In the genomic region with DNA sequence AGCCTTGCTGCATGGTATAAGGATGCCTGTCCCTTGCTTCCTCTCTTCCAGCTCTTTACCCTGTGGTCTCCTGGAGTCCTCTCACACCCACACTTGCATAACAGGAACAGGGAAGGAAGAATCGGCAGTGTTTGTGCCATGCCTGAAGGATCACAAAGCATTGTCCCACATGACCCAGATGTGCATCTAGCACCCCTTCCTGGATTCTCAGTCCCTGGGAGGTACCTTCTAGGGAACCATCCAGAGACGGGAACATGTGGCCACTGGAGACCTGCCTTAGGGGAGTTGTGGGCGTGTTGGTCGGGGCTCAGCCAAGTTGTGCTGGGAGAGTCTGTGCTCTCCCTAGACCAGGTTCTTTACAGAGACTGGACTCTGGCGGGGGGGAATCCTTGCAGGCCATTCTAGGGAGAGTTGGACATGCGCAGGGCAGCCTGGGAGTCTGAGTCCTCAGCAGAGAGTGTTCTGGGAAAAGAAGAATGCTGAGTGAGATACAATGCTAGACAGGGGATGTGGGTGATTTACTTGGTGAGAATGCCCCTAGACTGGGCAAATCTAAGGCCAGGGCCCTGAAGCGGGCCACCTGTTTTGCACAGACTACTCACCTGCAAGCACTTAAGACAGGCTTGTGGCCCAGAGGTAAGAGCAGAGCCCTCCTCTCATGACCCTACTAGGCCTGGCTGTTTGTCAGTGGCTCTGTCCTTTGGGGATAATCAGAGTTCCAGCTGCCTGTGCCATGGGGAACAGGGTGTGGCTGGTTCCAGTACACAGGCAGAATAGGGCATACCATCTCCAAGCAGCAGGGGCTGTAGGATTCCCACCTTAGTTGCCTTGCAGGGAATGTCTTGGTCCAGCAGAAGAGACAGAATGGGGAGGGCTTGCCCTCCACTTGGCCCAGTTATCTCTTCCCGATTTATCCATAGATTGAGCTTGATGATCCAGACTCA, we compare ENCODE assay signal across 1 cellular context.
TF ChIP-seq lines count a peak whose summit lies in the region.

No MANE protein-coding gene starts in this region.

TF ChIP-seq in H1, 55 proteins besides CTCF, POLR2A, EP300 and RAD21:
- TF ChIP-seq E2F6 (IDR thresholded peaks at IDR 0.05) (no peak), ATF3 (IDR thresholded peaks at IDR 0.05; ENCODE audit: insufficient read depth, low read depth, low read length) (no peak), CHD1 (IDR thresholded peaks at IDR 0.05; ENCODE audit: low read depth, low read length) (no peak), FOSL1 (IDR thresholded peaks at IDR 0.05; ENCODE audit: insufficient read depth, low read depth, low read length) (no peak), SP1 (IDR thresholded peaks at IDR 0.05; ENCODE audit: low read depth, low read length) (no peak), CEBPB (IDR thresholded peaks at IDR 0.05; ENCODE audit: low read depth, low read length) (no peak), JUN (IDR thresholded peaks at IDR 0.05; ENCODE audit: low read depth, low read length) (no peak), CHD2 (IDR thresholded peaks at IDR 0.05; ENCODE audit: low read length) (no peak), EGR1 (IDR thresholded peaks at IDR 0.05; ENCODE audit: borderline replicate concordance, low read depth, low read length) (no peak), CBX5 (IDR thresholded peaks at IDR 0.05; ENCODE audit: low read depth, low read length) (no peak), RBBP5 (IDR thresholded peaks at IDR 0.05; ENCODE audit: borderline replicate concordance, low read depth, low read length) (no peak), TBP (IDR thresholded peaks at IDR 0.05; ENCODE audit: low read depth, low read length) (no peak), YY1 (IDR thresholded peaks at IDR 0.05; ENCODE audit: low read depth, low read length) (no peak), SRF (IDR thresholded peaks at IDR 0.05; ENCODE audit: low read depth, low read length) (no peak)
